In genomic region chr2:136238214-136238551, GRCh38 we compare ENCODE assay signal across 2 cellular contexts.
TF ChIP-seq lines count a peak whose summit lies in the region.

No MANE protein-coding gene starts in this region.

TF ChIP-seq in liver, 16 proteins besides CTCF, POLR2A, EP300 and RAD21 (continued from another document):
- TF ChIP-seq REST (IDR thresholded peaks at IDR 0.05), result no peak
- no peak for TF ChIP-seq FOXA2 (IDR thresholded peaks at IDR 0.05)
- TF ChIP-seq HNF4G (IDR thresholded peaks at IDR 0.05), result no peak
- TF ChIP-seq ATF3 (IDR thresholded peaks at IDR 0.05), result no peak
- no peak for TF ChIP-seq ZBTB33 (IDR thresholded peaks at IDR 0.05)
- no peak for TF ChIP-seq RXRA (IDR thresholded peaks at IDR 0.05)
- TF ChIP-seq GABPA (IDR thresholded peaks at IDR 0.05 in 1 of 2, conservative IDR thresholded peaks at IDR 0.05 in 1 of 2), result no peak
- no peak for TF ChIP-seq FOXA1 (IDR thresholded peaks at IDR 0.05)
- TF ChIP-seq SP1 (IDR thresholded peaks at IDR 0.05), result no peak
- TF ChIP-seq NR2F2 (IDR thresholded peaks at IDR 0.05), result no peak

TF ChIP-seq in HepG2, 621 proteins besides CTCF, POLR2A, EP300 and RAD21 (continued from another document):
- TF ChIP-seq ATF3 (CRISPR knock-in tag; IDR thresholded peaks at IDR 0.05), result no peak
